Comparison of ENCODE assay signal across 1 cellular context in genomic region chr17:28071891-28072606, GRCh38.
TF ChIP-seq lines count a peak whose summit lies in the region.

No MANE protein-coding gene starts in this region.

TF ChIP-seq in WTC11, 78 proteins besides CTCF, POLR2A, EP300 and RAD21 (continued from another document):
- TF ChIP-seq E2F1 (CRISPR knock-in tag; IDR thresholded peaks at IDR 0.05) (no peak), ZNF263 (CRISPR knock-in tag; IDR thresholded peaks at IDR 0.05; ENCODE audit: low read depth) (no peak), USF1 (CRISPR knock-in tag; IDR thresholded peaks at IDR 0.05) (no peak), NR2C2 (CRISPR knock-in tag; IDR thresholded peaks at IDR 0.05) (no peak)
TF ChIP-seq in WTC11: peak in this region for 0.
